Comparison of ENCODE assay signal across 11 cellular contexts in the genomic region with DNA sequence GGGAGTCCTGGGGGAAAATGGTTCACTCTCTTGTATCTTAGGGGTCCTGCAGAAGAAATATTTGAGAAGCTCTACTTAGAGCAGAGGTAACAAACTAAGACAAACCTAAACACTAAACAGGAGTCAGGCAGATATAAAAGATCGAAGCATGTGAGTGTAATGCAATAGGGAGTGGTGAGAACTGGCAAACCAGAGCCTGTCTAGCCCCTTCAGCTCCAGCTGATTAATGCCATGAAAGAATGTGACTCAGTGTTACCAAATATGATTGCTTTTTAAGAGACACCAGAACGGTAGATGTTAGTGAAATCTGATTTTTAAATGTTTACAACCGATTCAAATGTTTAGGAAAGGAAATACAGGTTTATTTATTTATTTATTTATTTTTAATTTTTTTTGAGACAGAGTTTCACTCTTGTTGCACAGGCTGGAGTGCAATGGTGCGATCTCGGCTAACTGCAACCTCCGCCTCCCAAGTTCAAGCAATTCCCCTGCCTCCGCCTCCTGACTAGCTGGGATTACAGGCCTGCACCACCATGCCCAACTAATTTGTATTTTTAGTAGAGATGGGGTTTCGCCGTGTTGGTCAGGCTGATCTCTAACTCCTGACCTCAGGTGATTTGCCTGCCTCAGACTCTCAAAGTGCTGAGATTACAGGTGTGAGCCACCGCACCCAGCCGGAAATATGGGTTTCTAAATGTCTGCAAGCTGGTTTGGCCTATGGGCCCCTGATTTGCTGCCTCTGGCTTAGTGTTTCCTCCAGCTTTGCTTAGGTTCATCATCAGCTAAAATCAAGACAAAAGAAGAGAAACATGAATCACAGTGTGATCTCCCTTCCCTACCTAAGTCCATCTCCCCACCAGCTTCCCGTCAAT. TPM values are rescaled to one million over a fixed set of nuclear protein-coding genes. Genes with fewer than 3 reads are reported as not detected.
DNase-seq lines count a peak whose midpoint lies in the region.
"Had no signal": no experiment of that assay in that cellular context is flagged by ENCODE, and none has a peak within 500 bp of the region (broad histone marks: within the 10 kb centered on the region; RNA-seq: fewer than 3 reads in every experiment).

No MANE protein-coding gene starts in this region.

- H2AK5ac ChIP-seq in mesenchymal stem cell (ENCODE audit: low read length, severe bottlenecking) = no peak overlapping the region

- peak overlapping the region; percentile 30 for H2BK15ac ChIP-seq in mesenchymal stem cell (ENCODE audit: low read depth, poor library complexity, severe bottlenecking)

- peak overlapping the region in 1 of 2 experiments; percentile 34 for H3K18ac ChIP-seq in mesenchymal stem cell (ENCODE audit: low read depth in 1 of 2, low read length in 2 of 2)

- peak overlapping the region; percentile 88 for H3K27ac Mint-ChIP-seq in activated CD4-positive, alpha-beta T cell treated with anti-CD3 and anti-CD28 coated beads, Interleukin-2, amount 10 ng/mL, durations not matched to agents 24 days and 14 days
- H3K27ac Mint-ChIP-seq in activated naive CD8-positive, alpha-beta T cell = peak overlapping the region; percentile 42

- peak overlapping the region; percentile 9 for H3K9ac ChIP-seq in mesenchymal stem cell (ENCODE audit: low read length)
- no peak overlapping the region for H3K9ac ChIP-seq in subcutaneous abdominal adipose tissue (ENCODE audit: low read length in 5 of 5)

- H4K91ac ChIP-seq in mesenchymal stem cell (ENCODE audit: low read length) = no peak overlapping the region

- H3K9me3 ChIP-seq in mesenchymal stem cell (ENCODE audit: control insufficient read depth, low read length) (no peaks in the 10 kb centered on the region), subcutaneous abdominal adipose tissue (ENCODE audit: control insufficient read depth in 5 of 5, low read length in 5 of 5) (no peaks in the 10 kb centered on the region)

- H3K9me3 Mint-ChIP-seq in activated CD4-positive, alpha-beta T cell treated with anti-CD3 and anti-CD28 coated beads, Interleukin-2, amount 10 ng/mL, durations not matched to agents 24 days and 14 days = no peaks in the 10 kb centered on the region
- peaks cover 3% of the 10 kb centered on the region for H3K9me3 Mint-ChIP-seq in activated naive CD8-positive, alpha-beta T cell (ENCODE audit: low read depth)

- H3K14ac ChIP-seq in mesenchymal stem cell (ENCODE audit: low read length in 2 of 2) = no peak overlapping the region

- no peak for DNase-seq in activated CD4-positive, alpha-beta T cell treated with anti-CD3 and anti-CD28 coated beads, Interleukin-2, amount 10 ng/mL, durations not matched to agents 24 days and 14 days
- DNase-seq in activated CD4-positive, alpha-beta T cell treated with anti-CD3 and anti-CD28 coated beads, Interleukin-2, amount 50 U/mL, for 4 hours = no peak
- DNase-seq in mesenchymal stem cell = no peak
- no peak for DNase-seq in ureter (ENCODE audit: low spot score)
- no peak for DNase-seq in cerebellar cortex (ENCODE audit: low spot score)
- DNase-seq in NCI-H446 treated with DMSO at 0.1 percent for 48 hours (lab: John Stamatoyannopoulos, UW) = no peak
- DNase-seq: glutamatergic neuron, T1000 had no signal

- peak overlapping the region in 1 of 2 experiments; percentile 91 for H2BK12ac ChIP-seq in mesenchymal stem cell (ENCODE audit: low read length in 2 of 2)

- peak overlapping the region in 1 of 2 experiments; percentile 68 for H3K4ac ChIP-seq in mesenchymal stem cell (ENCODE audit: low read depth in 1 of 2, low read length in 2 of 2)

- H3K4me3 Mint-ChIP-seq in activated CD4-positive, alpha-beta T cell treated with anti-CD3 and anti-CD28 coated beads, Interleukin-2, amount 10 ng/mL, durations not matched to agents 24 days and 14 days = peak overlapping the region; percentile 63
- peak overlapping the region; percentile 27 for H3K4me3 Mint-ChIP-seq in activated naive CD8-positive, alpha-beta T cell

- no peak overlapping the region for H3K4me3 ChIP-seq in mesenchymal stem cell (ENCODE audit: insufficient read depth in 1 of 2, low read depth in 1 of 2, low read length in 2 of 2)
- no peak overlapping the region for H3K4me3 ChIP-seq in subcutaneous abdominal adipose tissue (ENCODE audit: low read depth in 1 of 5, low read length in 5 of 5)

- intact Hi-C loops in activated CD4-positive, alpha-beta T cell treated with anti-CD3 and anti-CD28 coated beads, Interleukin-2, amount 10 ng/mL, durations not matched to agents 24 days and 14 days (cut with micrococcal nuclease) = no loop called here

- no peaks in the 10 kb centered on the region for H3K36me3 ChIP-seq in mesenchymal stem cell (ENCODE audit: control insufficient read depth in 1 of 2, insufficient read depth in 2 of 2, low read depth in 1 of 2, low read length in 2 of 2)
- H3K36me3 ChIP-seq in subcutaneous abdominal adipose tissue (ENCODE audit: control insufficient read depth in 5 of 5, insufficient read depth in 5 of 5, low read length in 5 of 5) = no peaks in the 10 kb centered on the region

- H4K8ac ChIP-seq in mesenchymal stem cell (ENCODE audit: low read length) = no peak overlapping the region

- H3K23ac ChIP-seq in mesenchymal stem cell (ENCODE audit: low read length in 2 of 2) = no peak overlapping the region

- no peaks in the 10 kb centered on the region for H3K79me1 ChIP-seq in mesenchymal stem cell (replicated peaks; ENCODE audit: low read length, poor library complexity, severe bottlenecking)

- H3K27ac ChIP-seq in mesenchymal stem cell (ENCODE audit: low read length, poor library complexity, severe bottlenecking) = no peak overlapping the region
- H3K27ac ChIP-seq in subcutaneous abdominal adipose tissue (ENCODE audit: low read depth, low read length) = peak overlapping the region; percentile 98

- H2AFZ ChIP-seq in mesenchymal stem cell (ENCODE audit: low read depth, low read length) = no peak overlapping the region

- no peak overlapping the region for H3K4me2 ChIP-seq in mesenchymal stem cell (ENCODE audit: low read length, poor library complexity, severe bottlenecking)

- H3K4me1 Mint-ChIP-seq in activated CD4-positive, alpha-beta T cell treated with anti-CD3 and anti-CD28 coated beads, Interleukin-2, amount 10 ng/mL, durations not matched to agents 24 days and 14 days = peaks cover 39% of the 10 kb centered on the region
- peaks cover 40% of the 10 kb centered on the region for H3K4me1 Mint-ChIP-seq in activated naive CD8-positive, alpha-beta T cell (ENCODE audit: low read depth)

- peaks cover 3% of the 10 kb centered on the region for H3K4me1 ChIP-seq in mesenchymal stem cell (ENCODE audit: control insufficient read depth, insufficient read depth, low read depth, low read length)
- H3K4me1 ChIP-seq in subcutaneous abdominal adipose tissue (ENCODE audit: control insufficient read depth in 5 of 5, insufficient read depth in 5 of 5, low read length in 5 of 5) = peaks cover 18 to 73% (median 69%) of the 10 kb centered on the region in 5 donors

- no peaks in the 10 kb centered on the region for H3K27me3 Mint-ChIP-seq in activated CD4-positive, alpha-beta T cell treated with anti-CD3 and anti-CD28 coated beads, Interleukin-2, amount 10 ng/mL, durations not matched to agents 24 days and 14 days
- no peaks in the 10 kb centered on the region for H3K27me3 Mint-ChIP-seq in activated naive CD8-positive, alpha-beta T cell

- H3K36me3 Mint-ChIP-seq in activated CD4-positive, alpha-beta T cell treated with anti-CD3 and anti-CD28 coated beads, Interleukin-2, amount 10 ng/mL, durations not matched to agents 24 days and 14 days (ENCODE audit: low read depth) = peaks cover 2% of the 10 kb centered on the region
- no peaks in the 10 kb centered on the region for H3K36me3 Mint-ChIP-seq in activated naive CD8-positive, alpha-beta T cell

- H2BK120ac ChIP-seq in mesenchymal stem cell (ENCODE audit: low read depth, low read length) = peak overlapping the region; percentile 29

- 95% methylated on average over 9 of the region's 12 CpGs for WGBS in mesenchymal stem cell

- H2BK5ac ChIP-seq in mesenchymal stem cell (ENCODE audit: low read depth, low read length, poor library complexity, severe bottlenecking) = no peak overlapping the region

- no peaks in the 10 kb centered on the region for H3K27me3 ChIP-seq in mesenchymal stem cell (ENCODE audit: control insufficient read depth in 1 of 2, insufficient read depth in 1 of 2, low read length in 2 of 2)
- H3K27me3 ChIP-seq in subcutaneous abdominal adipose tissue (ENCODE audit: control insufficient read depth in 5 of 5, insufficient read depth in 4 of 5, low read length in 5 of 5) = no peaks in the 10 kb centered on the region

RNA-seq across cellular contexts. Expression of a gene that starts 12.2 kb away (rescaled TPM):
- 83.4 and 85.2 TPM in 2 replicates for total RNA-seq in activated CD4-positive, alpha-beta T cell treated with anti-CD3 and anti-CD28 coated beads, Interleukin-2, amount 10 ng/mL, durations not matched to agents 24 days and 14 days
- 161 TPM for polyA plus RNA-seq in mesenchymal stem cell (2013, experiment 1 of 2)
- 167 TPM for polyA plus RNA-seq in mesenchymal stem cell (2013, experiment 2 of 2)
- 744 TPM for total RNA-seq in ureter

RNA-seq across cellular contexts. Expression of a gene that starts 19.7 kb away (rescaled TPM):
- 12.1 and 12.6 TPM in 2 replicates for total RNA-seq in activated CD4-positive, alpha-beta T cell treated with anti-CD3 and anti-CD28 coated beads, Interleukin-2, amount 10 ng/mL, durations not matched to agents 24 days and 14 days
- 31.1 TPM for polyA plus RNA-seq in mesenchymal stem cell (2013, experiment 1 of 2)
- polyA plus RNA-seq in mesenchymal stem cell (2013, experiment 2 of 2) = 32.3 TPM
- total RNA-seq in ureter = 21.0 TPM

RNA-seq across cellular contexts. Expression of a gene that starts 19.8 kb away (rescaled TPM):
- total RNA-seq in activated CD4-positive, alpha-beta T cell treated with anti-CD3 and anti-CD28 coated beads, Interleukin-2, amount 10 ng/mL, durations not matched to agents 24 days and 14 days = 4.8 and 5.2 TPM in 2 replicates
- polyA plus RNA-seq in mesenchymal stem cell (2013, experiment 1 of 2) = 4.4 TPM
- 4.4 TPM for polyA plus RNA-seq in mesenchymal stem cell (2013, experiment 2 of 2)
- total RNA-seq in ureter = 0.47 TPM

RNA-seq across cellular contexts. Expression of a gene that starts 26.4 kb away (rescaled TPM):
- 37.8 and 38.4 TPM in 2 replicates for total RNA-seq in activated CD4-positive, alpha-beta T cell treated with anti-CD3 and anti-CD28 coated beads, Interleukin-2, amount 10 ng/mL, durations not matched to agents 24 days and 14 days
- polyA plus RNA-seq in mesenchymal stem cell (2013, experiment 1 of 2) = 30.0 TPM
- polyA plus RNA-seq in mesenchymal stem cell (2013, experiment 2 of 2) = 29.8 TPM
- total RNA-seq in ureter = 24.7 TPM

RNA-seq across cellular contexts. Expression of a gene that starts 37.3 kb away (rescaled TPM):
- total RNA-seq in activated CD4-positive, alpha-beta T cell treated with anti-CD3 and anti-CD28 coated beads, Interleukin-2, amount 10 ng/mL, durations not matched to agents 24 days and 14 days = not detected in 2 replicates
- not detected for polyA plus RNA-seq in mesenchymal stem cell (2013, experiment 1 of 2)
- polyA plus RNA-seq in mesenchymal stem cell (2013, experiment 2 of 2) = not detected
- not detected for total RNA-seq in ureter
- total RNA-seq: pulmonary artery endothelial cell had no signal
